Comparison of ENCODE assay signal across 8 cellular contexts in genomic region chr12:8243682-8244161, GRCh38. TPM values are rescaled to one million over a fixed set of nuclear protein-coding genes. Genes with fewer than 3 reads are reported as not detected.
DNase-seq lines count a peak whose midpoint lies in the region; ATAC-seq, FAIRE-seq and TF ChIP-seq lines count a peak whose summit lies in the region.
"Not testable (repeated sequence)": the region's sequence is repeated elsewhere in the genome, so short reads cannot be mapped to it uniquely, and the experiment has no call there.

No MANE protein-coding gene starts in this region.

- DNase-seq in BJ (ENCODE audit: low read depth); activated CD4-positive, alpha-beta memory T cell treated with anti-CD3 and anti-CD28 coated beads for 36 hours; right atrium auricular region (ENCODE audit: low spot score); naive thymus-derived CD4-positive, alpha-beta T cell; stimulated activated naive B cell treated with anti-CD40 and anti-IgM and Interleukin-4, amounts not matched to agents 10 μg/mL and 1 μg/mL and 100 μg/mL, for 72 hours: not testable (repeated sequence)
- DNase-seq in H54 (ENCODE audit: insufficient read length, low spot score) (peak; percentile 6), NCI-H345 (lab: John Stamatoyannopoulos, UW) (peak; percentile 76), cerebellum (ENCODE audit: low spot score) (peak; percentile 31)

- TF ChIP-seq POLR2A in H54 (IDR thresholded peaks at IDR 0.05; ENCODE audit: low read depth, low read length): not testable (repeated sequence)

- TF ChIP-seq CTCF in BJ (IDR thresholded peaks at IDR 0.05; ENCODE audit: insufficient read depth, low read depth, low read length); right atrium auricular region (IDR thresholded peaks at IDR 0.05): not testable (repeated sequence)

- peak overlapping the region; percentile 66 to 85 for H3K27ac ChIP-seq in right atrium auricular region
- peak overlapping the region; percentile 86 for H3K27ac ChIP-seq in naive thymus-derived CD4-positive, alpha-beta T cell (ENCODE audit: low read depth, low read length)

- H3K9me3 Mint-ChIP-seq in activated CD4-positive, alpha-beta memory T cell treated with anti-CD3 and anti-CD28 coated beads for 36 hours; naive thymus-derived CD4-positive, alpha-beta T cell; stimulated activated naive B cell treated with anti-CD40 and anti-IgM and Interleukin-4, amounts not matched to agents 10 μg/mL and 1 μg/mL and 100 μg/mL, for 72 hours: not testable (repeated sequence)

- H3K4me3 Mint-ChIP-seq in activated CD4-positive, alpha-beta memory T cell treated with anti-CD3 and anti-CD28 coated beads for 36 hours: peak overlapping the region; percentile 93
- peak overlapping the region; percentile 82 to 99 (median 96) for H3K4me3 Mint-ChIP-seq in naive thymus-derived CD4-positive, alpha-beta T cell
- peak overlapping the region; percentile 91 to 96 for H3K4me3 Mint-ChIP-seq in stimulated activated naive B cell treated with anti-CD40 and anti-IgM and Interleukin-4, amounts not matched to agents 10 μg/mL and 1 μg/mL and 100 μg/mL, for 72 hours

- H3K36me3 Mint-ChIP-seq in activated CD4-positive, alpha-beta memory T cell treated with anti-CD3 and anti-CD28 coated beads for 36 hours; naive thymus-derived CD4-positive, alpha-beta T cell; stimulated activated naive B cell treated with anti-CD40 and anti-IgM and Interleukin-4, amounts not matched to agents 10 μg/mL and 1 μg/mL and 100 μg/mL, for 72 hours: not testable (repeated sequence)

- H3K4me3 ChIP-seq in BJ (ENCODE audit: low read depth, low read length) (peak overlapping the region; percentile 59), right atrium auricular region (peak overlapping the region; percentile 75 to 86)
- H3K4me3 ChIP-seq in naive thymus-derived CD4-positive, alpha-beta T cell (ENCODE audit: low read length): peak overlapping the region; percentile 66

- FAIRE-seq in H54 (lab: Jason Lieb, UNC): not testable (repeated sequence)

- CTCF ChIA-PET in BJ (lab: Yijun Ruan, JAX): interaction anchor here (0.9 to 1.0 kb wide), 2 partner anchors 134 to 147 kb away, joined by 3 read pairs; no protein-coding TSS in a partner anchor
- CTCF ChIA-PET in activated CD4-positive, alpha-beta memory T cell treated with anti-CD3 and anti-CD28 coated beads for 36 hours (lab: Charles Lee): interaction anchor here (0.7 to 1.3 kb wide), 2 partner anchors 12 to 199 kb away, joined by 3 to 5 read pairs; no protein-coding TSS in a partner anchor
- CTCF ChIA-PET in naive thymus-derived CD4-positive, alpha-beta T cell (lab: Charles Lee): interaction anchor here (1.1 kb wide), 1 partner anchor 134 kb away, joined by 4 read pairs; no protein-coding TSS in a partner anchor

- H3K27ac Mint-ChIP-seq in activated CD4-positive, alpha-beta memory T cell treated with anti-CD3 and anti-CD28 coated beads for 36 hours: peak overlapping the region; percentile 86
- peak overlapping the region; percentile 85 to 99 (median 97) for H3K27ac Mint-ChIP-seq in naive thymus-derived CD4-positive, alpha-beta T cell
- H3K27ac Mint-ChIP-seq in stimulated activated naive B cell treated with anti-CD40 and anti-IgM and Interleukin-4, amounts not matched to agents 10 μg/mL and 1 μg/mL and 100 μg/mL, for 72 hours: peak overlapping the region; percentile 98

- not testable (repeated sequence) for ATAC-seq in naive thymus-derived CD4-positive, alpha-beta T cell; stimulated activated naive B cell treated with anti-CD40 and anti-IgM and Interleukin-4, amounts not matched to agents 10 μg/mL and 1 μg/mL and 100 μg/mL, for 72 hours (replicated peaks)

- POLR2A ChIA-PET in BJ (lab: Charles Lee); activated CD4-positive, alpha-beta memory T cell treated with anti-CD3 and anti-CD28 coated beads for 36 hours (lab: Charles Lee): not testable (repeated sequence)
- POLR2A ChIA-PET in naive thymus-derived CD4-positive, alpha-beta T cell (lab: Charles Lee): interaction anchor here (0.7 to 0.9 kb wide), 4 partner anchors 155 to 273 kb away, joined by 3 to 6 read pairs (median 4); partner anchors contain the start of gene NECAP1

- not testable (repeated sequence) for H3K9me3 ChIP-seq in right atrium auricular region; naive thymus-derived CD4-positive, alpha-beta T cell (ENCODE audit: control insufficient read depth in 2 of 3, low read length in 3 of 3)

- intact Hi-C loops in activated CD4-positive, alpha-beta memory T cell treated with anti-CD3 and anti-CD28 coated beads for 36 hours (cut with micrococcal nuclease): loop anchor here (1.0 to 2.0 kb wide), 2 partner anchors 161 to 217 kb away; partner anchors contain the start of gene NECAP1
- intact Hi-C loops in naive thymus-derived CD4-positive, alpha-beta T cell (cut with micrococcal nuclease): loop anchor here (1.0 to 10.0 kb wide), 11 partner anchors 63 to 1969 kb away; partner anchors contain the start of genes NECAP1 (in 2 of the 2), GABARAPL1 (in 1 of the 2), PEX5 (in 1 of the 2) and RIMKLB (in 1 of the 2)

- H3K27me3 ChIP-seq in BJ (ENCODE audit: control insufficient read depth, insufficient read depth, low read length); right atrium auricular region; naive thymus-derived CD4-positive, alpha-beta T cell (ENCODE audit: control insufficient read depth in 2 of 2, insufficient read depth in 2 of 2, low read length in 2 of 2): not testable (repeated sequence)

- not testable (repeated sequence) for H3K27me3 Mint-ChIP-seq in activated CD4-positive, alpha-beta memory T cell treated with anti-CD3 and anti-CD28 coated beads for 36 hours; stimulated activated naive B cell treated with anti-CD40 and anti-IgM and Interleukin-4, amounts not matched to agents 10 μg/mL and 1 μg/mL and 100 μg/mL, for 72 hours
- H3K27me3 Mint-ChIP-seq in naive thymus-derived CD4-positive, alpha-beta T cell: peaks cover 0 to 12% (median 0%) of the 10 kb centered on the region in 5 donors

- peaks cover 20% of the 10 kb centered on the region for H3K4me1 Mint-ChIP-seq in activated CD4-positive, alpha-beta memory T cell treated with anti-CD3 and anti-CD28 coated beads for 36 hours (ENCODE audit: low read depth)
- H3K4me1 Mint-ChIP-seq in naive thymus-derived CD4-positive, alpha-beta T cell: peaks cover 0 to 14% (median 4%) of the 10 kb centered on the region in 7 donors
- H3K4me1 Mint-ChIP-seq in stimulated activated naive B cell treated with anti-CD40 and anti-IgM and Interleukin-4, amounts not matched to agents 10 μg/mL and 1 μg/mL and 100 μg/mL, for 72 hours: peaks cover 13 to 19% of the 10 kb centered on the region in 2 donors

- H3K36me3 ChIP-seq in BJ (ENCODE audit: control insufficient read depth, insufficient read depth, low read length); right atrium auricular region; naive thymus-derived CD4-positive, alpha-beta T cell (ENCODE audit: control insufficient read depth in 2 of 3, insufficient read depth in 3 of 3, low read length in 3 of 3): not testable (repeated sequence)

- H3K4me1 ChIP-seq in right atrium auricular region; naive thymus-derived CD4-positive, alpha-beta T cell (ENCODE audit: control insufficient read depth in 2 of 2, insufficient read depth in 2 of 2, low read length in 2 of 2): not testable (repeated sequence)

RNA-seq across cellular contexts. Expression of gene FAM90A1, which starts 16.3 kb away (rescaled TPM):
- 0.20 and 0.22 TPM in 2 replicates for polyA plus RNA-seq in BJ (2011; rRNA removed)
- 0.09 and 0.10 TPM in 2 replicates for polyA minus RNA-seq in BJ (2011; rRNA and poly(A)+ RNA removed)
- total RNA-seq in activated CD4-positive, alpha-beta memory T cell treated with anti-CD3 and anti-CD28 coated beads for 36 hours: under 1 TPM; 0.41 to 0.43 TPM
- total RNA-seq in cerebellum (0.09 TPM), right atrium auricular region (not detected)
- total RNA-seq in naive thymus-derived CD4-positive, alpha-beta T cell: under 1 TPM in 3 of 5 experiments, not detected in 2; 0.15 to 0.59 (median 0.37) TPM
- polyA plus RNA-seq in naive thymus-derived CD4-positive, alpha-beta T cell: not detected
